10 cellular contexts compared by ENCODE assay signal in the genomic region with DNA sequence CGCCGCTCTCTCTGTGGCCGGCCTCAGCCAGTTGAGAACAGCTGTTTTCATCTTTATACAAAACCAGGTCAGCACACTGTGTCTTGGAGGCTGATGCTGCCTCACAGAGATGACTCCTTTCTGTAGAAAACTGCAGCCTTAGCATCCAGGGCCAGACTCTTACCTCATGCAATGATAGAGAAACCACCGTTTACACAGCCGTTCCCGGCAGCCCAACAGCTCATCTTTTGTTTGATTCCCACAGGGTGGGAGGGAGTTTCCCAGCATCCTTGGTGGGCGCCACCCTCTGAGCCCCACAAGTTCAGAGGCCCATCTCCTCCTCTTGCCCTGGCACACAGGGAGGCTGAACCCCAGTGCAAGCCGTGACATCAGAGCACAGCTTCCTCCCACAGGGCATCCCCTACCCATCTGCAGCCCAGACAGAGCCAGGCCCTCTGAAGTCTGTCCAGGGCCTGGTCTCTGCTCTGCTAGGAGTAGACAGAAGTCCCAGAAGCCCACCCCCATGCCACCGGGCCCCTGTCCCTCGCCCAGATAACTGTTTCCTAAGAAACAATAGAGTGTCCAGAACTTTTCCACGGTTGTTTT.
A peak's percentile ranks its signal among the peaks of the same experiment; 100 is the strongest.
DNase-seq lines count a peak whose midpoint lies in the region; ATAC-seq and TF ChIP-seq lines count a peak whose summit lies in the region.
"Had no signal": no experiment of that assay in that cellular context is flagged by ENCODE, and none has a peak within 500 bp of the region (broad histone marks: within the 10 kb centered on the region; RNA-seq: fewer than 3 reads in every experiment).

No MANE protein-coding gene starts in this region.

- H3K4me3 ChIP-seq in mammary epithelial cell (replicated peaks in 1 of 3; ENCODE audit: insufficient read depth in 1 of 3, low read depth in 2 of 3, low read length in 3 of 3) = no peak overlapping the region
- no peak overlapping the region for H3K4me3 ChIP-seq in heart right ventricle
- no peak overlapping the region for H3K4me3 ChIP-seq in aorta (ENCODE audit: low read length in 2 of 2)

- BruUV-seq in MCF 10A (replicated peaks; lab: Mats Ljungman, UMichigan) = no TSS peak
- BruUV-seq in mammary epithelial cell (replicated peaks; lab: Mats Ljungman, UMichigan) = no TSS peak

- no peak overlapping the region for H3K4me2 ChIP-seq in mammary epithelial cell (ENCODE audit: insufficient read depth, low read depth, low read length)

- intact Hi-C loops in MCF 10A (cut with micrococcal nuclease) (no loop called here), mammary epithelial cell (cut with micrococcal nuclease) (no loop called here), heart right ventricle (cut with DNase I) (loop anchor here in 2 of 10 donors (5.0 to 10.0 kb wide), 2 partner anchors 58 to 171 kb away; no protein-coding TSS in a partner anchor), aorta (cut with DNase I) (no loop called here)

- in situ Hi-C loops in mammary epithelial cell (cut with MboI; ENCODE audit: low sequenced_read_pairs in 2 of 2) = no loop called here

- no peak overlapping the region for H3K27ac ChIP-seq in mammary epithelial cell (ENCODE audit: insufficient read depth, low read depth, low read length)
- peak overlapping the region; percentile 15 to 81 (median 72) for H3K27ac ChIP-seq in heart right ventricle
- no peak overlapping the region for H3K27ac ChIP-seq in aorta (ENCODE audit: low read depth in 1 of 2, low read length in 2 of 2)

- no peak overlapping the region for H2AFZ ChIP-seq in mammary epithelial cell (ENCODE audit: low read depth, low read length)

- H4K20me1 ChIP-seq in mammary epithelial cell (ENCODE audit: insufficient read depth, low read length) = no peaks in the 10 kb centered on the region

- no peaks in the 10 kb centered on the region for H3K27me3 Mint-ChIP-seq in MCF 10A (ENCODE audit: insufficient read depth, unreplicated experiment)
- H3K27me3 Mint-ChIP-seq: activated naive CD8-positive, alpha-beta T cell had no signal

- H3K4me1 ChIP-seq in mammary epithelial cell (ENCODE audit: insufficient read depth, low read length) = no peaks in the 10 kb centered on the region
- H3K4me1 ChIP-seq in heart right ventricle = peaks cover 0 to 44% (median 18%) of the 10 kb centered on the region in 9 donors
- no peaks in the 10 kb centered on the region for H3K4me1 ChIP-seq in aorta (ENCODE audit: control insufficient read depth in 1 of 2, insufficient read depth in 2 of 2, low read length in 2 of 2)

- 89% methylated on average over 11 of the region's 11 CpGs for WGBS in mammary epithelial cell (ENCODE audit: low coverage, missing lambda C conversion rate)
- WGBS in heart right ventricle, 2 donors = 65 to 66% methylated on average over 11 of the region's 11 CpGs
- 80 to 86% methylated on average over 11 of the region's 11 CpGs for WGBS in aorta, 2 donors

- H3K27ac Mint-ChIP-seq in MCF 10A (ENCODE audit: low read depth, unreplicated experiment) = peak overlapping the region; percentile 36
- H3K27ac Mint-ChIP-seq: activated naive CD8-positive, alpha-beta T cell had no signal

- POLR2A ChIA-PET in MCF 10A (lab: Yijun Ruan, JAX) = interaction anchor here (0.5 kb wide), 1 partner anchor 12 kb away, joined by 4 read pairs; no protein-coding TSS in a partner anchor

- H3K9ac ChIP-seq in mammary epithelial cell (ENCODE audit: insufficient read depth, low read length) = no peak overlapping the region

- H3K79me2 ChIP-seq in mammary epithelial cell (ENCODE audit: insufficient read depth, low read length) = no peaks in the 10 kb centered on the region

- H3K9me3 Mint-ChIP-seq in MCF 10A (ENCODE audit: unreplicated experiment) = no peaks in the 10 kb centered on the region

- dilution Hi-C loops in mammary epithelial cell (cut with HindIII; ENCODE audit: low sequenced_read_pairs) = no loop called here

- TF ChIP-seq CTCF in MCF 10A (IDR thresholded peaks at IDR 0.05; ENCODE audit: unreplicated experiment) (no peak), mammary epithelial cell (conservative IDR thresholded peaks at IDR 0.05 in 1 of 2, IDR thresholded peaks at IDR 0.05 in 1 of 2; ENCODE audit: extremely low read depth in 1 of 2, insufficient read depth in 1 of 2, low read depth in 1 of 2, low read length in 2 of 2) (no peak), heart right ventricle (IDR thresholded peaks at IDR 0.05) (no peak)

- H3K9me3 ChIP-seq in mammary epithelial cell (replicated peaks; ENCODE audit: insufficient read depth, low read length) (no peaks in the 10 kb centered on the region), heart right ventricle (no peaks in the 10 kb centered on the region), aorta (ENCODE audit: control insufficient read depth, low read length) (no peaks in the 10 kb centered on the region)

- peak; percentile 69 to 89 (median 84) for ATAC-seq in heart right ventricle
- ATAC-seq in aorta (ENCODE audit: low FRiP score) = peak; percentile 49
- no peak for ATAC-seq in GM18870 (IDR thresholded peaks at IDR 0.05; ENCODE audit: unreplicated experiment)
- ATAC-seq in HG02759 (IDR thresholded peaks at IDR 0.05; ENCODE audit: unreplicated experiment) = no peak

- H3K36me3 Mint-ChIP-seq in MCF 10A (ENCODE audit: insufficient read depth, unreplicated experiment) = peaks cover 3% of the 10 kb centered on the region
- H3K36me3 Mint-ChIP-seq: activated naive CD8-positive, alpha-beta T cell had no signal

- H3K4me1 Mint-ChIP-seq in MCF 10A (ENCODE audit: insufficient read depth, unreplicated experiment) = peaks cover 6% of the 10 kb centered on the region

- peaks cover 3% of the 10 kb centered on the region for H3K36me3 ChIP-seq in mammary epithelial cell (ENCODE audit: insufficient read depth, low read length)
- H3K36me3 ChIP-seq in heart right ventricle = peaks cover 0 to 69% (median 0%) of the 10 kb centered on the region in 9 donors
- peaks cover 0 to 4% of the 10 kb centered on the region in 2 donors for H3K36me3 ChIP-seq in aorta (ENCODE audit: control insufficient read depth in 1 of 2, insufficient read depth in 2 of 2, low read length in 1 of 2)

- no peaks in the 10 kb centered on the region for H3K27me3 ChIP-seq in mammary epithelial cell (ENCODE audit: insufficient read depth, low read length)
- peaks cover 0 to 9% (median 0%) of the 10 kb centered on the region in 7 donors for H3K27me3 ChIP-seq in heart right ventricle
- no peaks in the 10 kb centered on the region for H3K27me3 ChIP-seq in aorta (ENCODE audit: control insufficient read depth in 1 of 2, insufficient read depth in 2 of 2, low read length in 1 of 2)

- no peak for DNase-seq in MCF 10A (ENCODE audit: unreplicated experiment)
- no peak for DNase-seq in mammary epithelial cell
- peak in 1 of 2 donors; percentile 52 for DNase-seq in heart right ventricle
- peak; percentile 41 for DNase-seq in occipital lobe (lab: John Stamatoyannopoulos, UW)
- peak; percentile 48 to 78 for DNase-seq in aorta
- DNase-seq in HCEC 1CT = no peak
- DNase-seq: glutamatergic neuron had no signal

- CTCF ChIA-PET in MCF 10A (lab: Yijun Ruan, JAX) = interaction anchor here (0.6 to 4.1 kb wide), 3 partner anchors 9 to 21 kb away, joined by 3 to 23 read pairs (median 3); no protein-coding TSS in a partner anchor
- CTCF ChIA-PET in mammary epithelial cell (lab: Charles Lee; ENCODE audit: low non-redundant PET) = no interaction called here

- no peak overlapping the region for H3K4me3 Mint-ChIP-seq in MCF 10A (ENCODE audit: unreplicated experiment)
- H3K4me3 Mint-ChIP-seq: activated naive CD8-positive, alpha-beta T cell had no signal

Comparison
In these comparisons a context has a peak if more than half of its experiments do, and no peak if none do; other contexts are left out.
1. DNase-seq: peak in occipital lobe (single experiment) and aorta (2 of 2); none in MCF 10A (single experiment), mammary epithelial cell (single experiment) and HCEC 1CT (single experiment).
2. H3K27ac ChIP-seq: peak in heart right ventricle (10 of 10); none in mammary epithelial cell (single experiment) and aorta (0 of 2).
3. ATAC-seq: peak in heart right ventricle (8 of 8) and aorta (single experiment); none in GM18870 (single experiment) and HG02759 (single experiment).